Comparison of ENCODE assay signal across 9 cellular contexts in the genomic region with DNA sequence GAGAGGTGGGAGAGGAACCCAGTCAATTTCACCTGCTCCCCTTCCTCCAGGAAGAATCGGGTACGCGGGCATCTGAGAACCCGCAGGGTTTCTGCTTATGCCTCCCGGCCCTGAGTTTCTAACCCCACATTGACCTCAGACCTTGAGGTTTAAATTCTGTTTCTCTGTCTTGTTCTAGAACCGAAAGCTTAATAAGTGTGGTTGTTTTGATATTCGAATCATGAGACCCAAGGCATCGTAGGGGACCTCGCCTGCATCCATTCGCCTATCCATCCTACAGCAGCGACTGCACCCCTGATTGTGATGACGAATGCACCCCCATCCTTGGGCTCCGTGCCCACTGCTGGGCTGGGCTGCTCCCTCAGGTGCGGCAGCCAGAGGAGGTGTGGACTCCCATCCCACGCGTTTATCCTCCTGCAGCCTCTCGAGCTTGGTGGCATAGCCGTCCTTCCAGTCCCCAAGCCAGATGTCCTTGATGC.
DNase-seq lines count a peak whose midpoint lies in the region; ATAC-seq, FAIRE-seq and TF ChIP-seq lines count a peak whose summit lies in the region.
"Had no signal": no experiment of that assay in that cellular context is flagged by ENCODE, and none has a peak within 500 bp of the region (broad histone marks: within the 10 kb centered on the region; RNA-seq: fewer than 3 reads in every experiment).

No MANE protein-coding gene starts in this region.

- intact Hi-C loops in Calu3 (cut with micrococcal nuclease; ENCODE audit: unreplicated experiment), result no loop called here
- intact Hi-C loops in esophagus squamous epithelium (cut with DNase I), result no loop called here
- intact Hi-C loops in posterior vena cava (cut with DNase I), result no loop called here
- intact Hi-C loops in HepG2 (cut with micrococcal nuclease; ENCODE audit: unreplicated experiment), result loop anchor here (10.0 kb wide), 1 partner anchor 86 kb away; no protein-coding TSS in a partner anchor

- BruUV-seq in Calu3 (replicated peaks; lab: Mats Ljungman, UMichigan) (no TSS peak), HepG2 (replicated peaks; lab: Mats Ljungman, UMichigan) (no TSS peak)

- H4K20me1 ChIP-seq in HepG2 (ENCODE audit: insufficient read depth, low read length), result no peaks in the 10 kb centered on the region

- TF ChIP-seq CTCF in Calu3 (IDR thresholded peaks at IDR 0.05; ENCODE audit: unreplicated experiment) (no peak), WTC11 (IDR thresholded peaks at IDR 0.05) (no peak), esophagus squamous epithelium (IDR thresholded peaks at IDR 0.05) (no peak), HepG2 (CRISPR knock-in tag; IDR thresholded peaks at IDR 0.05) (no peak)

- H3K27me3 Mint-ChIP-seq in Calu3 (ENCODE audit: unreplicated experiment) (peaks cover 14% of the 10 kb centered on the region), WTC11 (ENCODE audit: low read depth) (peaks cover 60% of the 10 kb centered on the region)

- H3K27ac ChIP-seq in esophagus squamous epithelium (no peak overlapping the region), HepG2 (ENCODE audit: extremely low read length, insufficient read depth, low read length) (no peak overlapping the region)

- peaks cover 16 to 26% (median 17%) of the 10 kb centered on the region in 3 donors for H3K4me1 ChIP-seq in esophagus squamous epithelium
- peaks cover 8% of the 10 kb centered on the region for H3K4me1 ChIP-seq in HepG2 (ENCODE audit: insufficient read depth, low read length)

- ATAC-seq in WTC11 (no peak), HepG2 (no peak), GM21717 (IDR thresholded peaks at IDR 0.05; ENCODE audit: unreplicated experiment) (no peak)

- H3K27me3 ChIP-seq in esophagus squamous epithelium (peaks cover 0 to 27% (median 0%) of the 10 kb centered on the region in 4 donors), HepG2 (ENCODE audit: control insufficient read depth in 1 of 2, insufficient read depth in 2 of 2, low read length in 2 of 2) (peaks cover 3 to 81% of the 10 kb centered on the region in 2 experiments; a peak in 4 of 5 replicates)

- H3K9me3 ChIP-seq in esophagus squamous epithelium (no peaks in the 10 kb centered on the region), HepG2 (ENCODE audit: low read length) (no peaks in the 10 kb centered on the region)

- no peak overlapping the region for H2AFZ ChIP-seq in HepG2 (ENCODE audit: low read length)

- H3K9ac ChIP-seq in HepG2 (ENCODE audit: insufficient read depth, low read depth, low read length), result no peak overlapping the region

- CTCF ChIA-PET in Calu3 (lab: Charles Lee), result no interaction called here
- CTCF ChIA-PET in WTC11 (lab: Charles Lee), result interaction anchor here (0.8 to 2.3 kb wide), 5 partner anchors 76 to 222 kb away, joined by 3 to 8 read pairs (median 5); no protein-coding TSS in a partner anchor
- CTCF ChIA-PET in HepG2 (lab: Yijun Ruan, JAX; ENCODE audit: low intra/inter-chr PET ratio, low total read pairs), result no interaction called here

- DNase-seq in Calu3 (no peak), WTC11 (ENCODE audit: low spot score) (no peak), esophagus squamous epithelium (lab: John Stamatoyannopoulos, UW) (no peak), posterior vena cava (ENCODE audit: low spot score) (peak; percentile 79), germinal center (ENCODE audit: low spot score) (no peak), cerebellar nuclear complex (lab: John Stamatoyannopoulos, UW) (no peak), HepG2 (ENCODE audit: low spot score) (no peak)

- H3K36me3 Mint-ChIP-seq in Calu3 (ENCODE audit: insufficient read depth, unreplicated experiment) (peaks cover 5% of the 10 kb centered on the region), WTC11 (no peaks in the 10 kb centered on the region)

- H3K4me3 ChIP-seq in esophagus squamous epithelium (peak overlapping the region in 3 of 4 donors; percentile 22 to 56 (median 33)), HepG2 (replicated peaks in 1 of 3; ENCODE audit: insufficient read depth in 1 of 3, low read depth in 2 of 3, low read length in 3 of 3) (no peak overlapping the region)

- no peak for FAIRE-seq in HepG2 (lab: Jason Lieb, UNC)
- FAIRE-seq: islet of Langerhans had no signal

- H3K9me3 Mint-ChIP-seq in Calu3 (ENCODE audit: low read depth, unreplicated experiment) (no peaks in the 10 kb centered on the region), WTC11 (peaks cover 4% of the 10 kb centered on the region; the same call in 1 of the 2 replicates)

- H3K36me3 ChIP-seq in esophagus squamous epithelium (no peaks in the 10 kb centered on the region), HepG2 (replicated peaks in 1 of 2; ENCODE audit: control insufficient read depth in 1 of 2, insufficient read depth in 2 of 2, low read length in 2 of 2) (no peaks in the 10 kb centered on the region)

- H3K27ac Mint-ChIP-seq in Calu3 (ENCODE audit: unreplicated experiment), result peak overlapping the region; percentile 58
- no peak overlapping the region for H3K27ac Mint-ChIP-seq in WTC11

- 16 to 29% methylated on average over 6 to 17 of the region's 18 CpGs for WGBS in esophagus squamous epithelium, 2 donors
- WGBS in HepG2 (ENCODE audit: low lambda C conversion rate), result 46% methylated on average over 18 of the region's 18 CpGs

- no peak for TF ChIP-seq POLR2A in esophagus squamous epithelium (IDR thresholded peaks at IDR 0.05)
- no peak for TF ChIP-seq POLR2A in HepG2 (IDR thresholded peaks at IDR 0.05; ENCODE audit: insufficient read depth in 1 of 2, low read depth in 2 of 2, low read length in 2 of 2)

- H3K79me2 ChIP-seq in HepG2 (ENCODE audit: insufficient read depth, low read length), result no peaks in the 10 kb centered on the region

- in situ Hi-C loops in HepG2 (cut with HindIII; ENCODE audit: extremely low pct_ligation_motif_present, low pct_unique_long_range_greater_than_20kb), result no loop called here

- peak overlapping the region; percentile 58 for H3K4me3 Mint-ChIP-seq in Calu3 (ENCODE audit: low read depth, unreplicated experiment)
- H3K4me3 Mint-ChIP-seq in WTC11, result peak overlapping the region; percentile 58

- H3K4me1 Mint-ChIP-seq in Calu3 (ENCODE audit: low read depth, unreplicated experiment) (peaks cover 20% of the 10 kb centered on the region), WTC11 (peaks cover 42% of the 10 kb centered on the region)

- POLR2A ChIA-PET in WTC11 (lab: Charles Lee), result interaction anchor here (1.0 to 1.6 kb wide), 3 partner anchors 24 to 84 kb away, joined by 3 read pairs; a partner anchor contains a TSS
- POLR2A ChIA-PET in HepG2 (lab: Yijun Ruan, JAX), result interaction anchor here (0.8 kb wide), 1 partner anchor 75 kb away, joined by 3 read pairs; no protein-coding TSS in a partner anchor

- no peak for TF ChIP-seq EP300 in HepG2 (IDR thresholded peaks at IDR 0.05; ENCODE audit: low read depth in 2 of 2, low read length in 2 of 2)
- TF ChIP-seq EP300 in HepG2 (CRISPR knock-in tag; IDR thresholded peaks at IDR 0.05; ENCODE audit: borderline replicate concordance), result no peak

- no peak for TF ChIP-seq RAD21 in HepG2 (CRISPR knock-in tag; IDR thresholded peaks at IDR 0.05)

- no peak overlapping the region for H3K4me2 ChIP-seq in HepG2 (ENCODE audit: low read depth, low read length)

TF ChIP-seq in WTC11, 78 proteins besides CTCF, POLR2A, EP300 and RAD21:
- no peak for TF ChIP-seq GRHL2 (CRISPR knock-in tag; IDR thresholded peaks at IDR 0.05; ENCODE audit: insufficient replicate concordance, severe bottlenecking)

TF ChIP-seq in HepG2, 621 proteins besides CTCF, POLR2A, EP300 and RAD21 (continues in another document):
- TF ChIP-seq FOXK1 (CRISPR knock-in tag; IDR thresholded peaks at IDR 0.05; ENCODE audit: borderline replicate concordance, low read depth), result no peak
- no peak for TF ChIP-seq FOXJ3 (CRISPR knock-in tag; IDR thresholded peaks at IDR 0.05; ENCODE audit: borderline replicate concordance)
- TF ChIP-seq ZSCAN29 (CRISPR knock-in tag; conservative IDR thresholded peaks at IDR 0.05), result no peak
- TF ChIP-seq IRX3 (CRISPR knock-in tag; IDR thresholded peaks at IDR 0.05; ENCODE audit: borderline replicate concordance, low read depth), result no peak
- TF ChIP-seq, protein P1, sequence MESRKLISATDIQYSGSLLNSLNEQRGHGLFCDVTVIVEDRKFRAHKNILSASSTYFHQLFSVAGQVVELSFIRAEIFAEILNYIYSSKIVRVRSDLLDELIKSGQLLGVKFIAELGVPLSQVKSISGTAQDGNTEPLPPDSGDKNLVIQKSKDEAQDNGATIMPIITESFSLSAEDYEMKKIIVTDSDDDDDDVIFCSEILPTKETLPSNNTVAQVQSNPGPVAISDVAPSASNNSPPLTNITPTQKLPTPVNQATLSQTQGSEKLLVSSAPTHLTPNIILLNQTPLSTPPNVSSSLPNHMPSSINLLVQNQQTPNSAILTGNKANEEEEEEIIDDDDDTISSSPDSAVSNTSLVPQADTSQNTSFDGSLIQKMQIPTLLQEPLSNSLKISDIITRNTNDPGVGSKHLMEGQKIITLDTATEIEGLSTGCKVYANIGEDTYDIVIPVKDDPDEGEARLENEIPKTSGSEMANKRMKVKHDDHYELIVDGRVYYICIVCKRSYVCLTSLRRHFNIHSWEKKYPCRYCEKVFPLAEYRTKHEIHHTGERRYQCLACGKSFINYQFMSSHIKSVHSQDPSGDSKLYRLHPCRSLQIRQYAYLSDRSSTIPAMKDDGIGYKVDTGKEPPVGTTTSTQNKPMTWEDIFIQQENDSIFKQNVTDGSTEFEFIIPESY (CRISPR knock-in tag; IDR thresholded peaks at IDR 0.05), result no peak
- TF ChIP-seq ATM (IDR thresholded peaks at IDR 0.05; ENCODE audit: borderline replicate concordance), result no peak
- TF ChIP-seq HDAC1 (CRISPR knock-in tag; IDR thresholded peaks at IDR 0.05), result no peak
- TF ChIP-seq U2AF2 (IDR thresholded peaks at IDR 0.05; ENCODE audit: low read depth, low read length), result no peak
- TF ChIP-seq ZNF136 (CRISPR knock-in tag; IDR thresholded peaks at IDR 0.05; ENCODE audit: low read depth), result no peak
- TF ChIP-seq, protein P2, sequence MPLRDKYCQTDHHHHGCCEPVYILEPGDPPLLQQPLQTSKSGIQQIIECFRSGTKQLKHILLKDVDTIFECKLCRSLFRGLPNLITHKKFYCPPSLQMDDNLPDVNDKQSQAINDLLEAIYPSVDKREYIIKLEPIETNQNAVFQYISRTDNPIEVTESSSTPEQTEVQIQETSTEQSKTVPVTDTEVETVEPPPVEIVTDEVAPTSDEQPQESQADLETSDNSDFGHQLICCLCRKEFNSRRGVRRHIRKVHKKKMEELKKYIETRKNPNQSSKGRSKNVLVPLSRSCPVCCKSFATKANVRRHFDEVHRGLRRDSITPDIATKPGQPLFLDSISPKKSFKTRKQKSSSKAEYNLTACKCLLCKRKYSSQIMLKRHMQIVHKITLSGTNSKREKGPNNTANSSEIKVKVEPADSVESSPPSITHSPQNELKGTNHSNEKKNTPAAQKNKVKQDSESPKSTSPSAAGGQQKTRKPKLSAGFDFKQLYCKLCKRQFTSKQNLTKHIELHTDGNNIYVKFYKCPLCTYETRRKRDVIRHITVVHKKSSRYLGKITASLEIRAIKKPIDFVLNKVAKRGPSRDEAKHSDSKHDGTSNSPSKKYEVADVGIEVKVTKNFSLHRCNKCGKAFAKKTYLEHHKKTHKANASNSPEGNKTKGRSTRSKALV (CRISPR knock-in tag; IDR thresholded peaks at IDR 0.05), result no peak

Comparison
In these comparisons a context has a peak if more than half of its experiments do, and no peak if none do; other contexts are left out.
1. H3K4me3 ChIP-seq: peak in esophagus squamous epithelium (3 of 4); none in HepG2 (0 of 3).